ENCODE assay signal across 9 cellular contexts in the genomic region with DNA sequence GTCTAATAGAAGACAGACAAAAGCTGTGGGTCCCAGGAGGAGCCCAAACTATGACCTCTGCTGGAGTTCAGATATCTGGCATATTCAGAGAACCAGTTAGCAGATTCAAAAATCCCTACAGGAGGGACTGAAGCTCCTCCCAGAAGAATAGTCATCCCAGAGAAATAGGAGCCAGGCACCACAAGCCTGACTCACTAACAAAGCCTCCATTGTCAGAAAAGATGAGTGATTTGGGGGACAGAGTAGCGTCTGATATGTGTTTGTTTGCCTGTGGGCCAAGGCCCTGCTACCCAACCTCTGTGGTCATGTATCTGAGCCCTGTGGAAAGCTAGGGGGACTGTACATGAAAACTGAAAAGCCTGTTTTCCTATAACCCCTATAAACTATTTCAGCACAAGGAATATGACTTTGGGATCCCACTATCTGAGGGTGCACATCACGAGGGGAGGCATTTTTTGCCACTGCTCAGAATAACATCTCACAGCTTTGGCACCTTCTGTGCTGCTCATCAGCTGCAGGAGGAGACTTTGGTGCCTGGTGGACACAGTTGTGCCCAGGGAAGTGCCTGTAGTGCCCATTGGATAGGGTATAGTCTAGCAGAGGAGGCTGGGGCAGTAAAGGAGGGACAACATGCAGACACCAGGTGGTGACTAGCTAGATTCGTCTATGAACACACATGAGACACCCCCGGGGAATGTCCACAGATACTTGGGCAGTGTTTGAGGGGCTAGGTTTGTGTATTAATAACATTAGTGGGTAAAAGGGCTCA. TPM values are rescaled to one million over a fixed set of nuclear protein-coding genes. Genes with fewer than 3 reads are reported as not detected.
A peak's percentile ranks its signal among the peaks of the same experiment; 100 is the strongest.
DNase-seq lines count a peak whose midpoint lies in the region; FAIRE-seq lines count a peak whose summit lies in the region.
"Had no signal": no experiment of that assay in that cellular context is flagged by ENCODE, and none has a peak within 500 bp of the region (broad histone marks: within the 10 kb centered on the region; RNA-seq: fewer than 3 reads in every experiment).

No MANE protein-coding gene starts in this region.

- H3K27ac ChIP-seq in effector memory CD4-positive, alpha-beta T cell (ENCODE audit: insufficient read depth, low read length, poor library complexity, severe bottlenecking), result no peak overlapping the region
- H3K27ac ChIP-seq: VCaP had no signal

- H3K9me3 Mint-ChIP-seq in activated T-helper 1 cell treated with anti-CD3 and anti-CD28 coated beads, Interleukin-12 subunit alpha, Interleukin-12 subunit beta, Interleukin-2, Interleukin-4 antibody, amounts not matched to agents 30 ng/mL and 10 ng/mL and 1 ng/mL, durations not matched to agents 14 hours and 24 hours and 36 hours, result no peaks in the 10 kb centered on the region

- H3K4me1 Mint-ChIP-seq in activated T-helper 1 cell treated with anti-CD3 and anti-CD28 coated beads, Interleukin-12 subunit alpha, Interleukin-12 subunit beta, Interleukin-2, Interleukin-4 antibody, amounts not matched to agents 30 ng/mL and 10 ng/mL and 1 ng/mL, durations not matched to agents 14 hours and 24 hours and 36 hours (ENCODE audit: low read depth), result no peaks in the 10 kb centered on the region

- peak; percentile 8 for FAIRE-seq in frontal cortex (lab: Jason Lieb, UNC)

- DNase-seq in Daoy (ENCODE audit: low read depth) (peak; percentile 86), SW480 (ENCODE audit: low spot score) (peak; percentile 92), frontal cortex (ENCODE audit: low spot score in 2 of 2) (peak in 1 of 2 donors; percentile 52), pons (ENCODE audit: low spot score) (peak; percentile 99), AML-193 (lab: John Stamatoyannopoulos, UW) (no peak)
- no peak for DNase-seq in stimulated activated naive CD4-positive, alpha-beta T cell (lab: John Stamatoyannopoulos, UW)
- DNase-seq in activated T-helper 1 cell treated with anti-CD3 and anti-CD28 coated beads, Interleukin-12 subunit alpha, Interleukin-12 subunit beta, Interleukin-2, Interleukin-4 antibody, amounts not matched to agents 30 ng/mL and 10 ng/mL and 1 ng/mL, durations not matched to agents 14 hours and 24 hours and 36 hours (ENCODE audit: low spot score), result no peak
- no peak for DNase-seq in effector memory CD4-positive, alpha-beta T cell

- peaks cover 7% of the 10 kb centered on the region for H3K27me3 Mint-ChIP-seq in activated T-helper 1 cell treated with anti-CD3 and anti-CD28 coated beads, Interleukin-12 subunit alpha, Interleukin-12 subunit beta, Interleukin-2, Interleukin-4 antibody, amounts not matched to agents 30 ng/mL and 10 ng/mL and 1 ng/mL, durations not matched to agents 14 hours and 24 hours and 36 hours (ENCODE audit: insufficient read depth)

- H3K36me3 Mint-ChIP-seq in activated T-helper 1 cell treated with anti-CD3 and anti-CD28 coated beads, Interleukin-12 subunit alpha, Interleukin-12 subunit beta, Interleukin-2, Interleukin-4 antibody, amounts not matched to agents 30 ng/mL and 10 ng/mL and 1 ng/mL, durations not matched to agents 14 hours and 24 hours and 36 hours (ENCODE audit: low read depth), result no peaks in the 10 kb centered on the region

- no peak overlapping the region for H3K27ac Mint-ChIP-seq in activated T-helper 1 cell treated with anti-CD3 and anti-CD28 coated beads, Interleukin-12 subunit alpha, Interleukin-12 subunit beta, Interleukin-2, Interleukin-4 antibody, amounts not matched to agents 30 ng/mL and 10 ng/mL and 1 ng/mL, durations not matched to agents 14 hours and 24 hours and 36 hours

- H3K27me3 ChIP-seq in effector memory CD4-positive, alpha-beta T cell (replicated peaks; ENCODE audit: control insufficient read depth, insufficient read depth, low read length, poor library complexity, severe bottlenecking), result no peaks in the 10 kb centered on the region

- intact Hi-C loops in activated T-helper 1 cell treated with anti-CD3 and anti-CD28 coated beads, Interleukin-12 subunit alpha, Interleukin-12 subunit beta, Interleukin-2, Interleukin-4 antibody, amounts not matched to agents 30 ng/mL and 10 ng/mL and 1 ng/mL, durations not matched to agents 14 hours and 24 hours and 36 hours (cut with micrococcal nuclease), result no loop called here

- H3K4me3 ChIP-seq in effector memory CD4-positive, alpha-beta T cell (ENCODE audit: insufficient read depth, low read depth, low read length, poor library complexity, severe bottlenecking), result no peak overlapping the region

- H3K36me3 ChIP-seq in effector memory CD4-positive, alpha-beta T cell (ENCODE audit: control insufficient read depth, insufficient read depth, low read length), result no peaks in the 10 kb centered on the region

- no peaks in the 10 kb centered on the region for H3K4me1 ChIP-seq in effector memory CD4-positive, alpha-beta T cell (ENCODE audit: control insufficient read depth, insufficient read depth, low read length, poor library complexity, severe bottlenecking)

- no peaks in the 10 kb centered on the region for H3K9me3 ChIP-seq in effector memory CD4-positive, alpha-beta T cell (ENCODE audit: control insufficient read depth, low read length)

- no peak overlapping the region for H3K4me3 Mint-ChIP-seq in activated T-helper 1 cell treated with anti-CD3 and anti-CD28 coated beads, Interleukin-12 subunit alpha, Interleukin-12 subunit beta, Interleukin-2, Interleukin-4 antibody, amounts not matched to agents 30 ng/mL and 10 ng/mL and 1 ng/mL, durations not matched to agents 14 hours and 24 hours and 36 hours

RNA-seq across cellular contexts. Expression of a gene that starts 9.7 kb away (rescaled TPM):
- 8.2 and 42.2 TPM in 2 replicates for total RNA-seq in Daoy (2014; rRNA removed; shearing (Covaris generic))
- total RNA-seq in frontal cortex, result 16.3 TPM
- 0.44 TPM in 1 of 2 replicates, not detected in the other for total RNA-seq in activated T-helper 1 cell treated with anti-CD3 and anti-CD28 coated beads, Interleukin-12 subunit alpha, Interleukin-12 subunit beta, Interleukin-2, Interleukin-4 antibody, amounts not matched to agents 30 ng/mL and 10 ng/mL and 1 ng/mL, durations not matched to agents 14 hours and 24 hours and 36 hours

RNA-seq across cellular contexts. Expression of a gene that starts 28.6 kb away (rescaled TPM):
- 7.6 and 9.6 TPM in 2 replicates for total RNA-seq in Daoy (2014; rRNA removed; shearing (Covaris generic))
- 7.3 TPM for total RNA-seq in frontal cortex
- total RNA-seq in activated T-helper 1 cell treated with anti-CD3 and anti-CD28 coated beads, Interleukin-12 subunit alpha, Interleukin-12 subunit beta, Interleukin-2, Interleukin-4 antibody, amounts not matched to agents 30 ng/mL and 10 ng/mL and 1 ng/mL, durations not matched to agents 14 hours and 24 hours and 36 hours, result not detected in 2 replicates

RNA-seq across cellular contexts. Expression of a gene that starts 29.0 kb away (rescaled TPM):
- 13.7 and 21.6 TPM in 2 replicates for total RNA-seq in Daoy (2014; rRNA removed; shearing (Covaris generic))
- total RNA-seq in frontal cortex, result 145 TPM
- total RNA-seq in activated T-helper 1 cell treated with anti-CD3 and anti-CD28 coated beads, Interleukin-12 subunit alpha, Interleukin-12 subunit beta, Interleukin-2, Interleukin-4 antibody, amounts not matched to agents 30 ng/mL and 10 ng/mL and 1 ng/mL, durations not matched to agents 14 hours and 24 hours and 36 hours, result not detected in 2 replicates

Comparison
In these comparisons a context has a peak if more than half of its experiments do, and no peak if none do; other contexts are left out.
1. DNase-seq: peak in Daoy (single experiment), SW480 (single experiment) and pons (single experiment); none in stimulated activated naive CD4-positive, alpha-beta T cell (0 of 6), activated T-helper 1 cell treated with anti-CD3 and anti-CD28 coated beads, Interleukin-12 subunit alpha, Interleukin-12 subunit beta, Interleukin-2, Interleukin-4 antibody, amounts not matched to agents 30 ng/mL and 10 ng/mL and 1 ng/mL, durations not matched to agents 14 hours and 24 hours and 36 hours (single experiment), AML-193 (0 of 2) and effector memory CD4-positive, alpha-beta T cell (0 of 3).
2. RNA of a gene that starts 29.0 kb away (total RNA-seq): 145 TPM in frontal cortex (single experiment) and 13.7 to 21.6 TPM in Daoy; not detected in activated T-helper 1 cell treated with anti-CD3 and anti-CD28 coated beads, Interleukin-12 subunit alpha, Interleukin-12 subunit beta, Interleukin-2, Interleukin-4 antibody, amounts not matched to agents 30 ng/mL and 10 ng/mL and 1 ng/mL, durations not matched to agents 14 hours and 24 hours and 36 hours; every median in the first group is over 10 times any median in the second.